ENCODE assay signal across 1 cellular context in the genomic region with DNA sequence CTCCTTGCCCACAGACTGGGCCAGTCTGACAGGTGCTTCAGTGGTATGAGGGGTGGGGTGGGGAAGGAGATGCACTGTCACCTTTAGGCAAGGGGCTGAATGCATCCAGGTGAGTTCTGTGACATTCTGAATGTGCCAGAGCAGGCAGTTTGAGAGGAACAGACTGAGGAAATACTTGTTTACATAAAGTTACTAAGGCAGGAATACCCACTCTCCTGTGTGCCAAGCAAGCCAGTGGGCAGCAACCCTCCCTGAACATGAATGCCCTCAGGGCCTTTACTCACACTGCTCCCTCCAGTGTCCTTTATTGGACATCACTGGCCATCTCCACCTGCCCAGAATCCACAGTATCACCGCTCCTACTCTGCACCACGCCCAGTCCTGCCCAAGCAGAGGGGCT.
TF ChIP-seq lines count a peak whose summit lies in the region.

No MANE protein-coding gene starts in this region.

TF ChIP-seq in HepG2, 621 proteins besides CTCF, POLR2A, EP300 and RAD21:
- TF ChIP-seq ZNF44 (CRISPR knock-in tag; IDR thresholded peaks at IDR 0.05): no peak
- TF ChIP-seq, protein P1, sequence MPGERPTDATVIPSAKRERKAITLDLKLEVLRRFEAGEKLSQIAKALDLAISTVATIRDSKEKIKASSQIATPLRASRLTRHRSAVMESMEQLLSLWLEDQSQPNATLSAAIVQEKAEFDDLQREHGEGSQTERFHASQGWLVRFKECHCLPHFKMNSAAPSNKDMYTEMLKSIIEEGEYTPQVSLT (CRISPR knock-in tag; IDR thresholded peaks at IDR 0.05; ENCODE audit: borderline replicate concordance, low read depth): no peak
- no peak for TF ChIP-seq AHR (CRISPR knock-in tag; IDR thresholded peaks at IDR 0.05)
- peak; percentile 61 for TF ChIP-seq RBM22 (optimal IDR thresholded peaks at IDR 0.05; ENCODE audit: low read length)
- TF ChIP-seq ZFP36L2 (CRISPR knock-in tag; IDR thresholded peaks at IDR 0.05): no peak
TF ChIP-seq in HepG2: peak in this region for 1.
